In genomic region chr3:184726497-184726896, GRCh38 we compare ENCODE assay signal across 12 cellular contexts.
"Had no signal": no experiment of that assay in that cellular context is flagged by ENCODE, and none has a peak within 500 bp of the region (broad histone marks: within the 10 kb centered on the region; RNA-seq: fewer than 3 reads in every experiment).

No MANE protein-coding gene starts in this region.

- ATAC-seq: activated CD8-positive, alpha-beta T cell treated with anti-CD3 and anti-CD28 coated beads, Interleukin-2, amount 10 ng/mL, durations not matched to agents 7 days and 5 days; effector memory CD8-positive, alpha-beta T cell had no signal

- H3K27ac ChIP-seq: gastrocnemius medialis, heart left ventricle, pancreas, vagina had no signal

- H3K27me3 ChIP-seq: gastrocnemius medialis, heart left ventricle, pancreas, vagina had no signal

- H3K4me3 ChIP-seq: gastrocnemius medialis, heart left ventricle, pancreas, vagina had no signal

- H3K4me1 ChIP-seq: gastrocnemius medialis had no signal

- H3K36me3 ChIP-seq: gastrocnemius medialis, heart left ventricle, pancreas, vagina had no signal

- DNase-seq: activated CD4-positive, alpha-beta T cell treated with anti-CD3 and anti-CD28 coated beads, Interleukin-2, amount 10 ng/mL, durations not matched to agents 24 days and 14 days; activated CD4-positive, CD25-positive, alpha-beta regulatory T cell; activated CD8-positive, alpha-beta T cell treated with anti-CD3 and anti-CD28 coated beads, Interleukin-2, amount 10 ng/mL, durations not matched to agents 7 days and 5 days; activated naive CD4-positive, alpha-beta T cell; activated naive CD8-positive, alpha-beta T cell treated with anti-CD3 and anti-CD28 coated beads, Interleukin-2, amount 10 ng/mL, durations not matched to agents 7 days and 5 days; cerebellar nuclear complex; effector memory CD8-positive, alpha-beta T cell; gastrocnemius medialis; heart left ventricle; left cardiac atrium; pancreas had no signal

- H3K9me3 ChIP-seq: gastrocnemius medialis, heart left ventricle, pancreas, vagina had no signal
